In genomic region chr3:71127463-71128243, GRCh38 we compare ENCODE assay signal across 8 cellular contexts.
A peak's percentile ranks its signal among the peaks of the same experiment; 100 is the strongest.
DNase-seq lines count a peak whose midpoint lies in the region; ATAC-seq lines count a peak whose summit lies in the region.

No MANE protein-coding gene starts in this region.

- peak; percentile 44 for DNase-seq in activated CD8-positive, alpha-beta memory T cell treated with anti-CD3 and anti-CD28 coated beads, Interleukin-2, amount 50 U/mL, for 4 hours
- DNase-seq in glomerular visceral epithelial cell (ENCODE audit: extremely low spot score) (peak; percentile 59), EL (no peak), NOMO-1 treated with DMSO at 0.1 percent for 48 hours (lab: John Stamatoyannopoulos, UW; ENCODE audit: unreplicated experiment) (no peak), NCI-H1105 (lab: John Stamatoyannopoulos, UW) (no peak), HuH-7 (ENCODE audit: low spot score) (no peak)
- DNase-seq in stimulated activated naive B cell treated with anti-CD40 and anti-IgM and Interleukin-4, amounts not matched to agents 10 μg/mL and 1 μg/mL and 100 μg/mL, for 72 hours: no peak

- peaks cover 2% of the 10 kb centered on the region for H3K36me3 Mint-ChIP-seq in IgD-negative memory B cell
- H3K36me3 Mint-ChIP-seq in stimulated activated naive B cell treated with anti-CD40 and anti-IgM and Interleukin-4, amounts not matched to agents 10 μg/mL and 1 μg/mL and 100 μg/mL, for 72 hours: peaks cover 23 to 38% of the 10 kb centered on the region in 2 donors

- H3K4me1 Mint-ChIP-seq in IgD-negative memory B cell: peaks cover 48 to 60% (median 56%) of the 10 kb centered on the region in 3 donors
- H3K4me1 Mint-ChIP-seq in stimulated activated naive B cell treated with anti-CD40 and anti-IgM and Interleukin-4, amounts not matched to agents 10 μg/mL and 1 μg/mL and 100 μg/mL, for 72 hours: peaks cover 48 to 78% of the 10 kb centered on the region in 2 donors

- H3K9me3 Mint-ChIP-seq in IgD-negative memory B cell: no peaks in the 10 kb centered on the region
- H3K9me3 Mint-ChIP-seq in stimulated activated naive B cell treated with anti-CD40 and anti-IgM and Interleukin-4, amounts not matched to agents 10 μg/mL and 1 μg/mL and 100 μg/mL, for 72 hours: no peaks in the 10 kb centered on the region

- peak; percentile 56 to 58 for ATAC-seq in stimulated activated naive B cell treated with anti-CD40 and anti-IgM and Interleukin-4, amounts not matched to agents 10 μg/mL and 1 μg/mL and 100 μg/mL, for 72 hours (replicated peaks)

- peak overlapping the region; percentile 89 to 95 (median 93) for H3K4me3 Mint-ChIP-seq in IgD-negative memory B cell
- peak overlapping the region; percentile 86 to 97 for H3K4me3 Mint-ChIP-seq in stimulated activated naive B cell treated with anti-CD40 and anti-IgM and Interleukin-4, amounts not matched to agents 10 μg/mL and 1 μg/mL and 100 μg/mL, for 72 hours

- peaks cover 4% of the 10 kb centered on the region for H3K27me3 Mint-ChIP-seq in IgD-negative memory B cell
- no peaks in the 10 kb centered on the region for H3K27me3 Mint-ChIP-seq in stimulated activated naive B cell treated with anti-CD40 and anti-IgM and Interleukin-4, amounts not matched to agents 10 μg/mL and 1 μg/mL and 100 μg/mL, for 72 hours

- H3K27ac Mint-ChIP-seq in IgD-negative memory B cell: peak overlapping the region; percentile 71 to 97 (median 90)
- H3K27ac Mint-ChIP-seq in stimulated activated naive B cell treated with anti-CD40 and anti-IgM and Interleukin-4, amounts not matched to agents 10 μg/mL and 1 μg/mL and 100 μg/mL, for 72 hours: peak overlapping the region; percentile 91

Comparison
In these comparisons a context has a peak if more than half of its experiments do, and no peak if none do; other contexts are left out.
1. DNase-seq: peak in activated CD8-positive, alpha-beta memory T cell treated with anti-CD3 and anti-CD28 coated beads, Interleukin-2, amount 50 U/mL, for 4 hours (single experiment) and glomerular visceral epithelial cell (single experiment); none in stimulated activated naive B cell treated with anti-CD40 and anti-IgM and Interleukin-4, amounts not matched to agents 10 μg/mL and 1 μg/mL and 100 μg/mL, for 72 hours (single experiment), EL (single experiment), NOMO-1 treated with DMSO at 0.1 percent for 48 hours (single experiment), NCI-H1105 (single experiment) and HuH-7 (single experiment).